ENCODE assay signal across 1 cellular context in genomic region chr1:72366473-72366872, GRCh38.
TF ChIP-seq lines count a peak whose summit lies in the region.

No MANE protein-coding gene starts in this region.

TF ChIP-seq in HepG2, 621 proteins besides CTCF, POLR2A, EP300 and RAD21 (continued from another document and continues in another):
- TF ChIP-seq MLXIP (CRISPR knock-in tag; IDR thresholded peaks at IDR 0.05; ENCODE audit: borderline replicate concordance), result no peak
- TF ChIP-seq ZNF672 (CRISPR knock-in tag; IDR thresholded peaks at IDR 0.05), result no peak
- no peak for TF ChIP-seq FOXP1 (IDR thresholded peaks at IDR 0.05)
- no peak for TF ChIP-seq FOXP1 (CRISPR knock-in tag; IDR thresholded peaks at IDR 0.05)
- TF ChIP-seq ZNF350 (CRISPR knock-in tag; IDR thresholded peaks at IDR 0.05; ENCODE audit: borderline replicate concordance, low read depth), result no peak
- TF ChIP-seq TBX3 (IDR thresholded peaks at IDR 0.05; ENCODE audit: borderline replicate concordance), result no peak
- TF ChIP-seq ZNF256 (CRISPR knock-in tag; conservative IDR thresholded peaks at IDR 0.05), result no peak
- no peak for TF ChIP-seq IRF1 (CRISPR knock-in tag; IDR thresholded peaks at IDR 0.05; ENCODE audit: low read depth)
- no peak for TF ChIP-seq FOSL1 (CRISPR knock-in tag; IDR thresholded peaks at IDR 0.05; ENCODE audit: borderline replicate concordance)
- no peak for TF ChIP-seq ATRX (CRISPR knock-in tag; IDR thresholded peaks at IDR 0.05; ENCODE audit: borderline replicate concordance)
- TF ChIP-seq ARID5B (CRISPR knock-in tag; IDR thresholded peaks at IDR 0.05), result peak; percentile 86
- TF ChIP-seq ZBTB43 (CRISPR knock-in tag; conservative IDR thresholded peaks at IDR 0.05), result no peak
- TF ChIP-seq RARA (CRISPR knock-in tag; IDR thresholded peaks at IDR 0.05), result no peak
- no peak for TF ChIP-seq PTBP1 (IDR thresholded peaks at IDR 0.05; ENCODE audit: low read depth, low read length, poor library complexity, severe bottlenecking)
- no peak for TF ChIP-seq RNF219 (CRISPR knock-in tag; IDR thresholded peaks at IDR 0.05)
- no peak for TF ChIP-seq REST (IDR thresholded peaks at IDR 0.05; ENCODE audit: borderline replicate concordance in 1 of 2, low read depth in 1 of 2, low read length in 2 of 2)
- TF ChIP-seq HOXD1 (CRISPR knock-in tag; IDR thresholded peaks at IDR 0.05), result no peak
- TF ChIP-seq ATF2 (CRISPR knock-in tag; IDR thresholded peaks at IDR 0.05), result no peak
- TF ChIP-seq ZNF430 (CRISPR knock-in tag; IDR thresholded peaks at IDR 0.05), result no peak
- TF ChIP-seq BCLAF1 (IDR thresholded peaks at IDR 0.05), result no peak
- TF ChIP-seq ZNF776 (CRISPR knock-in tag; IDR thresholded peaks at IDR 0.05), result no peak
- no peak for TF ChIP-seq ZKSCAN8 (CRISPR knock-in tag; IDR thresholded peaks at IDR 0.05; ENCODE audit: borderline replicate concordance)
- TF ChIP-seq ISL2 (CRISPR knock-in tag; IDR thresholded peaks at IDR 0.05), result 0 out of 2 replicates have a peak, but pooled peaks have one; percentile 19
- no peak for TF ChIP-seq ZZZ3 (CRISPR knock-in tag; IDR thresholded peaks at IDR 0.05; ENCODE audit: borderline replicate concordance)
